Comparison of ENCODE assay signal across 1 cellular context in genomic region chrX:39652336-39652735, GRCh38.
TF ChIP-seq lines count a peak whose summit lies in the region.

No MANE protein-coding gene starts in this region.

TF ChIP-seq in HCT116, 20 proteins besides CTCF, POLR2A, EP300 and RAD21 (continued from another document):
- TF ChIP-seq ZBTB33 (IDR thresholded peaks at IDR 0.05; ENCODE audit: extremely low read depth, insufficient replicate concordance, low read length): no peak
